ENCODE assay signal across 35 cellular contexts in the genomic region with DNA sequence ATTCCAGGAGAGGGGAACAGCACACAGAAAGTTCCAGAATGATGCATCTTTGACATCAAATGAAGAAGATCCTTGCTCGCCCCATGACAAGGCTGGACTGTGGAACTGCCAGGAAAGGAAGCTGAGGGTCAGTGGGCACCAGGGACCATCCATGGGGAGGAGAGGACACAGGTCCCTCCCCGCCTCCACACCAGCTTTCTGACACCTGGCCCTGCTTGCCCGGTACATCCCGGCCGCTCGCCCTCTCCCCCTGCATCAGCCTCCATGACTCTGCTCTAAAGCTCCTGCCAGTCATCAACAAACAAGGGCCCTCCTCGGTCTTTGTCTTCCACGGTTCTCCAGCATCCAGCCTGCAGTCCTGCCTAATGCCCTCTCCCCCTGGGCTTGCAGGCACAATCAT.
DNase-seq lines count a peak whose midpoint lies in the region; ATAC-seq, FAIRE-seq and TF ChIP-seq lines count a peak whose summit lies in the region.
"Had no signal": no experiment of that assay in that cellular context is flagged by ENCODE, and none has a peak within 500 bp of the region (broad histone marks: within the 10 kb centered on the region; RNA-seq: fewer than 3 reads in every experiment).

No MANE protein-coding gene starts in this region.

- intact Hi-C loops in natural killer cell (cut with micrococcal nuclease) (no loop called here), kidney (cut with DNase I) (no loop called here)

- H3K27me3 ChIP-seq in neuronal stem cell (ENCODE audit: control insufficient read depth in 3 of 3, insufficient read depth in 3 of 3, low read depth in 1 of 3, low read length in 3 of 3), result no peaks in the 10 kb centered on the region
- H3K27me3 ChIP-seq: BE2C; BLaER1; BLaER1 treated with 17β-estradiol and CSF1 and Interleukin-3, amounts not matched to agents 10 nM and 100 nM had no signal

- no peaks in the 10 kb centered on the region for H3K79me1 ChIP-seq in neuronal stem cell (ENCODE audit: low read depth, low read length)

- H3K27me3 Mint-ChIP-seq in natural killer cell treated with Interleukin-12 subunit alpha and Interleukin-12 subunit beta and Interleukin-15 and Interleukin-18, amount 100 ng/mL, for 72 hours, result peaks cover 2 to 8% of the 10 kb centered on the region in 2 donors
- peaks cover 0 to 3% of the 10 kb centered on the region in 2 donors for H3K27me3 Mint-ChIP-seq in natural killer cell (ENCODE audit: low read depth in 2 of 2)

- H3K27ac Mint-ChIP-seq in natural killer cell treated with Interleukin-12 subunit alpha and Interleukin-12 subunit beta and Interleukin-15 and Interleukin-18, amount 100 ng/mL, for 72 hours, result no peak overlapping the region
- no peak overlapping the region for H3K27ac Mint-ChIP-seq in natural killer cell
- H3K27ac Mint-ChIP-seq: B cell; CD14-positive monocyte; CD4-positive, alpha-beta memory T cell; CD4-positive, alpha-beta T cell; CD4-positive, CD25-positive, alpha-beta regulatory T cell; CD8-positive, alpha-beta memory T cell; CD8-positive, alpha-beta T cell had no signal

- no peak overlapping the region for H2BK15ac ChIP-seq in neuronal stem cell (ENCODE audit: low read length)

- H3K18ac ChIP-seq in neuronal stem cell (ENCODE audit: low read length), result peak overlapping the region; percentile 63

- H3K27ac ChIP-seq in kidney (ENCODE audit: low read depth in 2 of 2, low read length in 2 of 2) (no peak overlapping the region), neuronal stem cell (replicated peaks; ENCODE audit: low read length) (no peak overlapping the region)
- H3K27ac ChIP-seq: 22Rv1; A549; BLaER1; BLaER1 treated with 17β-estradiol and CSF1 and Interleukin-3, amounts not matched to agents 10 nM and 100 nM; C4-2B had no signal

- H3K9me3 ChIP-seq in kidney (ENCODE audit: control insufficient read depth in 1 of 2, low read length in 2 of 2) (no peaks in the 10 kb centered on the region), neuronal stem cell (replicated peaks in 1 of 2; ENCODE audit: control insufficient read depth in 2 of 2, insufficient read depth in 1 of 2, low read depth in 1 of 2, low read length in 2 of 2) (no peaks in the 10 kb centered on the region)
- H3K9me3 ChIP-seq: A549; BE2C; BLaER1; BLaER1 treated with 17β-estradiol and CSF1 and Interleukin-3, amounts not matched to agents 10 nM and 100 nM; Caco-2 had no signal

- no peak overlapping the region for H2BK5ac ChIP-seq in neuronal stem cell (ENCODE audit: low read length)

- H3K4me3 ChIP-seq in kidney (ENCODE audit: low read length in 2 of 2) (no peak overlapping the region), neuronal stem cell (ENCODE audit: low read length in 2 of 2) (no peak overlapping the region)
- H3K4me3 ChIP-seq: A549; BLaER1; BLaER1 treated with 17β-estradiol and CSF1 and Interleukin-3, amounts not matched to agents 10 nM and 100 nM had no signal

- no peak overlapping the region for H3K14ac ChIP-seq in neuronal stem cell (ENCODE audit: low read length)

- ATAC-seq in natural killer cell treated with Interleukin-12 subunit alpha and Interleukin-12 subunit beta and Interleukin-15 and Interleukin-18, amount 100 ng/mL, for 72 hours, result no peak
- ATAC-seq in natural killer cell (no peak), HG03108 (IDR thresholded peaks at IDR 0.05; ENCODE audit: unreplicated experiment) (no peak)
- ATAC-seq: A549; CD8-positive, alpha-beta T cell had no signal

- no CpG with 5 or more reads among the region's 8 CpGs for WGBS in neuronal stem cell (ENCODE audit: extremely low coverage in 2 of 2, insufficient read length in 2 of 2, insufficient replicate concordance in 1 of 2), 2 donors

- no peak overlapping the region for H4K91ac ChIP-seq in neuronal stem cell (ENCODE audit: low read depth, low read length, poor library complexity)

- no peak overlapping the region for H3K4ac ChIP-seq in neuronal stem cell (ENCODE audit: low read length)

- H3K23ac ChIP-seq in neuronal stem cell (ENCODE audit: low read depth, low read length, poor library complexity), result no peak overlapping the region

- TF ChIP-seq CTCF in natural killer cell (IDR thresholded peaks at IDR 0.05) (no peak), kidney (IDR thresholded peaks at IDR 0.05; ENCODE audit: borderline replicate concordance, extremely low read depth, insufficient read depth) (no peak)

- H2AK5ac ChIP-seq in neuronal stem cell (ENCODE audit: low read depth, low read length), result no peak overlapping the region

- no peak for FAIRE-seq in kidney (lab: Jason Lieb, UNC)
- FAIRE-seq: A204.1, A549, D721Med had no signal

- no peak overlapping the region for H4K8ac ChIP-seq in neuronal stem cell (ENCODE audit: low read depth, low read length)

- no peak overlapping the region for H3K4me2 ChIP-seq in neuronal stem cell (ENCODE audit: insufficient read depth, low read length, poor library complexity, severe bottlenecking)
- H3K4me2 ChIP-seq: A549; BLaER1; BLaER1 treated with 17β-estradiol and CSF1 and Interleukin-3, amounts not matched to agents 10 nM and 100 nM had no signal

- H3K4me1 ChIP-seq in kidney (ENCODE audit: control insufficient read depth in 1 of 2, insufficient read depth in 1 of 2, low read depth in 1 of 2, low read length in 2 of 2), result no peaks in the 10 kb centered on the region
- H3K4me1 ChIP-seq in neuronal stem cell (ENCODE audit: control insufficient read depth in 2 of 2, insufficient read depth in 1 of 2, low read depth in 1 of 2, low read length in 2 of 2), result peaks cover 0 to 7% of the 10 kb centered on the region in 2 donors
- H3K4me1 ChIP-seq: A549, BE2C, Caco-2 had no signal

- H3K9ac ChIP-seq in kidney (ENCODE audit: low read length in 2 of 2) (no peak overlapping the region), neuronal stem cell (ENCODE audit: low read depth, low read length, poor library complexity) (peak overlapping the region; percentile 63)
- H3K9ac ChIP-seq: BLaER1; BLaER1 treated with 17β-estradiol and CSF1 and Interleukin-3, amounts not matched to agents 10 nM and 100 nM had no signal

- H3K9me3 Mint-ChIP-seq in natural killer cell treated with Interleukin-12 subunit alpha and Interleukin-12 subunit beta and Interleukin-15 and Interleukin-18, amount 100 ng/mL, for 72 hours, result no peaks in the 10 kb centered on the region
- H3K9me3 Mint-ChIP-seq in natural killer cell, result no peaks in the 10 kb centered on the region
- H3K9me3 Mint-ChIP-seq: CD4-positive, alpha-beta memory T cell; CD4-positive, alpha-beta T cell; CD4-positive, CD25-positive, alpha-beta regulatory T cell; CD8-positive, alpha-beta memory T cell; CD8-positive, alpha-beta T cell had no signal

- H3K4me3 Mint-ChIP-seq in natural killer cell treated with Interleukin-12 subunit alpha and Interleukin-12 subunit beta and Interleukin-15 and Interleukin-18, amount 100 ng/mL, for 72 hours, result no peak overlapping the region
- no peak overlapping the region for H3K4me3 Mint-ChIP-seq in natural killer cell
- H3K4me3 Mint-ChIP-seq: B cell; CD14-positive monocyte; CD4-positive, alpha-beta memory T cell; CD4-positive, alpha-beta T cell; CD4-positive, CD25-positive, alpha-beta regulatory T cell; CD8-positive, alpha-beta memory T cell; CD8-positive, alpha-beta T cell had no signal

- H3K36me3 Mint-ChIP-seq in natural killer cell treated with Interleukin-12 subunit alpha and Interleukin-12 subunit beta and Interleukin-15 and Interleukin-18, amount 100 ng/mL, for 72 hours, result no peaks in the 10 kb centered on the region
- H3K36me3 Mint-ChIP-seq in natural killer cell, result no peaks in the 10 kb centered on the region
- H3K36me3 Mint-ChIP-seq: CD14-positive monocyte; CD4-positive, alpha-beta memory T cell; CD4-positive, CD25-positive, alpha-beta regulatory T cell; CD8-positive, alpha-beta memory T cell; CD8-positive, alpha-beta T cell had no signal

- H3K36me3 ChIP-seq in kidney (ENCODE audit: control insufficient read depth in 1 of 2, insufficient read depth in 2 of 2, low read length in 2 of 2) (no peaks in the 10 kb centered on the region), neuronal stem cell (replicated peaks in 1 of 2; ENCODE audit: control insufficient read depth in 2 of 2, insufficient read depth in 2 of 2, low read length in 2 of 2) (no peaks in the 10 kb centered on the region)
- H3K36me3 ChIP-seq: BE2C; BLaER1; BLaER1 treated with 17β-estradiol and CSF1 and Interleukin-3, amounts not matched to agents 10 nM and 100 nM had no signal

- H2AFZ ChIP-seq in neuronal stem cell (ENCODE audit: low read length), result no peak overlapping the region

- no peaks in the 10 kb centered on the region for H3K4me1 Mint-ChIP-seq in natural killer cell treated with Interleukin-12 subunit alpha and Interleukin-12 subunit beta and Interleukin-15 and Interleukin-18, amount 100 ng/mL, for 72 hours (ENCODE audit: low read depth in 2 of 2)
- H3K4me1 Mint-ChIP-seq in natural killer cell, result no peaks in the 10 kb centered on the region
- H3K4me1 Mint-ChIP-seq: B cell; CD14-positive monocyte; CD4-positive, alpha-beta memory T cell; CD4-positive, CD25-positive, alpha-beta regulatory T cell; CD8-positive, alpha-beta memory T cell had no signal

- H2BK12ac ChIP-seq in neuronal stem cell (ENCODE audit: low read length), result no peak overlapping the region

- DNase-seq in natural killer cell treated with Interleukin-12 subunit alpha and Interleukin-12 subunit beta and Interleukin-15 and Interleukin-18, amount 100 ng/mL, for 72 hours (ENCODE audit: low spot score), result peak; percentile 40
- DNase-seq in natural killer cell (no peak), kidney (peak; percentile 46), neuronal stem cell (ENCODE audit: low spot score) (no peak), NCI-H774 (lab: John Stamatoyannopoulos, UW) (no peak)
- DNase-seq: 8988T; ACHN; AML-193; BE2C; C1 segment of cervical spinal cord; Caco-2; Calu3; CD4-positive, alpha-beta memory T cell; CD4-positive, alpha-beta T cell; CD4-positive, CD25-positive, alpha-beta regulatory T cell; CD8-positive, alpha-beta memory T cell; CD8-positive, alpha-beta T cell; COR-L47; DMS 273 treated with DMSO at 0.1 percent for 48 hours; DMS153; DMS53; DMS79; DMS79 treated with DMSO at 0.1 percent for 48 hours; DND-41; EL had no signal

- no peak overlapping the region for H2BK120ac ChIP-seq in neuronal stem cell (ENCODE audit: low read depth, low read length)

Comparison
In these comparisons a context has a peak if more than half of its experiments do, and no peak if none do; other contexts are left out.
1. DNase-seq: peak in natural killer cell treated with Interleukin-12 subunit alpha and Interleukin-12 subunit beta and Interleukin-15 and Interleukin-18, amount 100 ng/mL, for 72 hours (single experiment) and kidney (single experiment); none in natural killer cell (single experiment), neuronal stem cell (single experiment) and NCI-H774 (single experiment).